ENCODE assay signal across 15 cellular contexts in genomic region chrX:68750316-68750715, GRCh38.
DNase-seq lines count a peak whose midpoint lies in the region; ATAC-seq and TF ChIP-seq lines count a peak whose summit lies in the region.
"Had no signal": no experiment of that assay in that cellular context is flagged by ENCODE, and none has a peak within 500 bp of the region (broad histone marks: within the 10 kb centered on the region; RNA-seq: fewer than 3 reads in every experiment).

No MANE protein-coding gene starts in this region.

- H3K4me1 Mint-ChIP-seq in activated CD8-positive, alpha-beta memory T cell treated with anti-CD3 and anti-CD28 coated beads, Interleukin-2, amount 10 ng/mL, durations not matched to agents 7 days and 5 days = peaks cover 4% of the 10 kb centered on the region
- no peaks in the 10 kb centered on the region for H3K4me1 Mint-ChIP-seq in type B pancreatic cell (ENCODE audit: unreplicated experiment)
- no peaks in the 10 kb centered on the region for H3K4me1 Mint-ChIP-seq in activated CD4-positive, alpha-beta memory T cell treated with anti-CD3 and anti-CD28 coated beads, Interleukin-2, amount 10 ng/mL, durations not matched to agents 7 days and 5 days
- H3K4me1 Mint-ChIP-seq: B cell had no signal

- H3K4me3 Mint-ChIP-seq in activated CD8-positive, alpha-beta memory T cell treated with anti-CD3 and anti-CD28 coated beads, Interleukin-2, amount 10 ng/mL, durations not matched to agents 7 days and 5 days = no peak overlapping the region
- no peak overlapping the region for H3K4me3 Mint-ChIP-seq in type B pancreatic cell
- no peak overlapping the region for H3K4me3 Mint-ChIP-seq in activated CD4-positive, alpha-beta memory T cell treated with anti-CD3 and anti-CD28 coated beads, Interleukin-2, amount 10 ng/mL, durations not matched to agents 7 days and 5 days
- H3K4me3 Mint-ChIP-seq: B cell; CD4-positive, alpha-beta T cell; CD8-positive, alpha-beta T cell had no signal

- no peak for ATAC-seq in activated CD8-positive, alpha-beta memory T cell treated with anti-CD3 and anti-CD28 coated beads, Interleukin-2, amount 10 ng/mL, durations not matched to agents 7 days and 5 days
- ATAC-seq: CD8-positive, alpha-beta T cell had no signal

- DNase-seq in activated CD8-positive, alpha-beta memory T cell treated with anti-CD3 and anti-CD28 coated beads for 24 hours = peak; percentile 7
- DNase-seq in activated CD8-positive, alpha-beta memory T cell treated with anti-CD3 and anti-CD28 coated beads, Interleukin-2, amount 10 ng/mL, durations not matched to agents 7 days and 5 days = no peak
- DNase-seq in mesenteric fat pad (ENCODE audit: low spot score) = peak; percentile 62
- DNase-seq in type B pancreatic cell (ENCODE audit: extremely low spot score, unreplicated experiment) = peak; percentile 22
- no peak for DNase-seq in 8988T
- DNase-seq in GM13977 (ENCODE audit: low spot score) = no peak
- no peak for DNase-seq in activated CD4-positive, alpha-beta memory T cell treated with anti-CD3 and anti-CD28 coated beads, Interleukin-2, amount 10 ng/mL, durations not matched to agents 7 days and 5 days
- DNase-seq: AML-193; Caco-2; Calu3; CD4-positive, alpha-beta T cell; CD8-positive, alpha-beta T cell; DMS79 treated with DMSO at 0.1 percent for 48 hours; GF-D8 had no signal

- no peaks in the 10 kb centered on the region for H3K36me3 Mint-ChIP-seq in activated CD8-positive, alpha-beta memory T cell treated with anti-CD3 and anti-CD28 coated beads, Interleukin-2, amount 10 ng/mL, durations not matched to agents 7 days and 5 days
- H3K36me3 Mint-ChIP-seq in type B pancreatic cell = no peaks in the 10 kb centered on the region
- H3K36me3 Mint-ChIP-seq in activated CD4-positive, alpha-beta memory T cell treated with anti-CD3 and anti-CD28 coated beads, Interleukin-2, amount 10 ng/mL, durations not matched to agents 7 days and 5 days (ENCODE audit: low read depth) = no peaks in the 10 kb centered on the region
- H3K36me3 Mint-ChIP-seq: CD8-positive, alpha-beta T cell had no signal

- CTCF ChIA-PET in activated CD8-positive, alpha-beta memory T cell treated with anti-CD3 and anti-CD28 coated beads, Interleukin-2, amount 10 ng/mL, durations not matched to agents 7 days and 5 days (lab: Charles Lee) = interaction anchor here (2.1 kb wide), 1 partner anchor 31 kb away, joined by 5 read pairs; no protein-coding TSS in a partner anchor
- CTCF ChIA-PET in activated CD4-positive, alpha-beta memory T cell treated with anti-CD3 and anti-CD28 coated beads, Interleukin-2, amount 10 ng/mL, durations not matched to agents 7 days and 5 days (lab: Charles Lee) = no interaction called here

- POLR2A ChIA-PET in activated CD4-positive, alpha-beta memory T cell treated with anti-CD3 and anti-CD28 coated beads, Interleukin-2, amount 10 ng/mL, durations not matched to agents 7 days and 5 days (lab: Charles Lee) = no interaction called here

- in situ Hi-C loops in GM13977 (cut with MboI; ENCODE audit: low pct_unique_long_range_greater_than_20kb, low sequenced_read_pairs, unreplicated experiment) = no loop called here

- no peaks in the 10 kb centered on the region for H3K27me3 Mint-ChIP-seq in activated CD8-positive, alpha-beta memory T cell treated with anti-CD3 and anti-CD28 coated beads, Interleukin-2, amount 10 ng/mL, durations not matched to agents 7 days and 5 days
- no peaks in the 10 kb centered on the region for H3K27me3 Mint-ChIP-seq in type B pancreatic cell
- H3K27me3 Mint-ChIP-seq in activated CD4-positive, alpha-beta memory T cell treated with anti-CD3 and anti-CD28 coated beads, Interleukin-2, amount 10 ng/mL, durations not matched to agents 7 days and 5 days = no peaks in the 10 kb centered on the region
- H3K27me3 Mint-ChIP-seq: B cell; CD4-positive, alpha-beta T cell had no signal

- no peak for TF ChIP-seq CTCF in type B pancreatic cell (conservative IDR thresholded peaks at IDR 0.05)
- no peak for TF ChIP-seq CTCF in GM13977 (IDR thresholded peaks at IDR 0.05; ENCODE audit: extremely low read depth, insufficient read depth, missing control alignments)

- H3K9me3 Mint-ChIP-seq in activated CD8-positive, alpha-beta memory T cell treated with anti-CD3 and anti-CD28 coated beads, Interleukin-2, amount 10 ng/mL, durations not matched to agents 7 days and 5 days (ENCODE audit: low read depth) = no peaks in the 10 kb centered on the region
- H3K9me3 Mint-ChIP-seq in type B pancreatic cell = no peaks in the 10 kb centered on the region
- no peaks in the 10 kb centered on the region for H3K9me3 Mint-ChIP-seq in activated CD4-positive, alpha-beta memory T cell treated with anti-CD3 and anti-CD28 coated beads, Interleukin-2, amount 10 ng/mL, durations not matched to agents 7 days and 5 days
- H3K9me3 Mint-ChIP-seq: CD4-positive, alpha-beta T cell; CD8-positive, alpha-beta T cell had no signal

- no peak overlapping the region for H3K27ac Mint-ChIP-seq in activated CD8-positive, alpha-beta memory T cell treated with anti-CD3 and anti-CD28 coated beads, Interleukin-2, amount 10 ng/mL, durations not matched to agents 7 days and 5 days
- no peak overlapping the region for H3K27ac Mint-ChIP-seq in type B pancreatic cell
- H3K27ac Mint-ChIP-seq in activated CD4-positive, alpha-beta memory T cell treated with anti-CD3 and anti-CD28 coated beads, Interleukin-2, amount 10 ng/mL, durations not matched to agents 7 days and 5 days = no peak overlapping the region
- H3K27ac Mint-ChIP-seq: B cell; CD4-positive, alpha-beta T cell; CD8-positive, alpha-beta T cell had no signal

Comparison
In these comparisons a context has a peak if more than half of its experiments do, and no peak if none do; other contexts are left out.
1. DNase-seq: peak in activated CD8-positive, alpha-beta memory T cell treated with anti-CD3 and anti-CD28 coated beads for 24 hours (single experiment), mesenteric fat pad (single experiment) and type B pancreatic cell (single experiment); none in activated CD8-positive, alpha-beta memory T cell treated with anti-CD3 and anti-CD28 coated beads, Interleukin-2, amount 10 ng/mL, durations not matched to agents 7 days and 5 days (single experiment), 8988T (single experiment), GM13977 (single experiment) and activated CD4-positive, alpha-beta memory T cell treated with anti-CD3 and anti-CD28 coated beads, Interleukin-2, amount 10 ng/mL, durations not matched to agents 7 days and 5 days (single experiment).